12 cellular contexts compared by ENCODE assay signal in genomic region chr2:10220516-10221391, GRCh38.
DNase-seq lines count a peak whose midpoint lies in the region; ATAC-seq and TF ChIP-seq lines count a peak whose summit lies in the region.
"Had no signal": no experiment of that assay in that cellular context is flagged by ENCODE, and none has a peak within 500 bp of the region (broad histone marks: within the 10 kb centered on the region; RNA-seq: fewer than 3 reads in every experiment).

No MANE protein-coding gene starts in this region.

- TF ChIP-seq POLR2A in stomach (IDR thresholded peaks at IDR 0.05): no peak

- H3K36me3 ChIP-seq in RWPE2 (ENCODE audit: low read depth) (no peaks in the 10 kb centered on the region), stomach (no peaks in the 10 kb centered on the region)
- H3K36me3 ChIP-seq: right lobe of liver, WERI-Rb-1 had no signal

- H3K4me3 ChIP-seq in AG09309 (ENCODE audit: control insufficient read depth, low read depth, low read length): peak overlapping the region; percentile 5
- no peak overlapping the region for H3K4me3 ChIP-seq in RWPE2 (ENCODE audit: severe bottlenecking)
- H3K4me3 ChIP-seq in foreskin fibroblast (ENCODE audit: low read depth in 1 of 2, low read length in 2 of 2): no peak overlapping the region
- H3K4me3 ChIP-seq in stomach: no peak overlapping the region
- H3K4me3 ChIP-seq: right lobe of liver had no signal

- no peaks in the 10 kb centered on the region for H3K9me3 ChIP-seq in RWPE2 (ENCODE audit: severe bottlenecking)
- H3K9me3 ChIP-seq in stomach: no peaks in the 10 kb centered on the region
- H3K9me3 ChIP-seq: right lobe of liver had no signal

- ATAC-seq in RWPE2 (ENCODE audit: low read depth) (peak; percentile 43), HG02642 (IDR thresholded peaks at IDR 0.05; ENCODE audit: poor library complexity, unreplicated experiment) (no peak)

- H3K9me3 Mint-ChIP-seq in HFFc6: no peaks in the 10 kb centered on the region

- 79 to 86% (median 85%) methylated on average over 15 of the region's 15 CpGs for WGBS in stomach, 5 donors

- intact Hi-C loops in stomach (cut with DNase I; ENCODE audit: low total_unique reads): no loop called here

- no peak overlapping the region; the same call in 1 of the 2 replicates for H3K27ac Mint-ChIP-seq in HFFc6

- H3K4me1 ChIP-seq in RWPE2 (ENCODE audit: insufficient read depth, poor library complexity, severe bottlenecking) (peaks cover 6% of the 10 kb centered on the region), stomach (peaks cover 5 to 8% (median 7%) of the 10 kb centered on the region in 4 donors)
- H3K4me1 ChIP-seq: right lobe of liver had no signal

- H3K4me1 Mint-ChIP-seq in HFFc6 (ENCODE audit: low read depth): peaks cover 32% of the 10 kb centered on the region

- peaks cover 10% of the 10 kb centered on the region for H3K27me3 Mint-ChIP-seq in HFFc6 (ENCODE audit: insufficient read depth)

- no peaks in the 10 kb centered on the region for H3K36me3 Mint-ChIP-seq in HFFc6 (ENCODE audit: low read depth)

- TF ChIP-seq CTCF in AG09309 (IDR thresholded peaks at IDR 0.05; ENCODE audit: control insufficient read depth, insufficient read depth, low read depth, low read length, missing control alignments) (no peak), HFFc6 (IDR thresholded peaks at IDR 0.05) (0 out of 2 replicates have a peak, but pooled peaks have one; percentile 13), RWPE2 (IDR thresholded peaks at IDR 0.05; ENCODE audit: poor library complexity, severe bottlenecking) (no peak), foreskin fibroblast (IDR thresholded peaks at IDR 0.05; ENCODE audit: low read depth, low read length) (no peak), stomach (IDR thresholded peaks at IDR 0.05) (no peak)

- H3K27me3 ChIP-seq in RWPE2 (ENCODE audit: insufficient read depth, poor library complexity, severe bottlenecking) (no peaks in the 10 kb centered on the region), stomach (no peaks in the 10 kb centered on the region)
- H3K27me3 ChIP-seq: right lobe of liver had no signal

- TF ChIP-seq EP300 in stomach (IDR thresholded peaks at IDR 0.05): no peak

- H3K27ac ChIP-seq in RWPE2 (ENCODE audit: poor library complexity, severe bottlenecking) (no peak overlapping the region), stomach (no peak overlapping the region)
- H3K27ac ChIP-seq: right lobe of liver, WERI-Rb-1 had no signal

- peak overlapping the region; percentile 56 for H3K4me3 Mint-ChIP-seq in HFFc6

- DNase-seq in AG09309 (ENCODE audit: low read depth) (peak; percentile 52), HFFc6 (peak; percentile 59), RWPE2 (ENCODE audit: low spot score) (no peak), foreskin fibroblast (peak; percentile 69 to 81), inferior parietal cortex (ENCODE audit: extremely low spot score) (no peak), GDM1 (lab: John Stamatoyannopoulos, UW) (no peak), stomach (no peak)
- DNase-seq: activated T-cell treated with anti-CD3 and anti-CD28 coated beads, Interleukin-2, amount 50 U/mL, for 1 hour; Kasumi-1; right lobe of liver; WERI-Rb-1 had no signal

Comparison
In these comparisons a context has a peak if more than half of its experiments do, and no peak if none do; other contexts are left out.
1. DNase-seq: peak in AG09309 (single experiment), HFFc6 (single experiment) and foreskin fibroblast (2 of 2); none in RWPE2 (single experiment), inferior parietal cortex (single experiment), GDM1 (single experiment) and stomach (single experiment).